Comparison of ENCODE assay signal across 1 cellular context in the genomic region with DNA sequence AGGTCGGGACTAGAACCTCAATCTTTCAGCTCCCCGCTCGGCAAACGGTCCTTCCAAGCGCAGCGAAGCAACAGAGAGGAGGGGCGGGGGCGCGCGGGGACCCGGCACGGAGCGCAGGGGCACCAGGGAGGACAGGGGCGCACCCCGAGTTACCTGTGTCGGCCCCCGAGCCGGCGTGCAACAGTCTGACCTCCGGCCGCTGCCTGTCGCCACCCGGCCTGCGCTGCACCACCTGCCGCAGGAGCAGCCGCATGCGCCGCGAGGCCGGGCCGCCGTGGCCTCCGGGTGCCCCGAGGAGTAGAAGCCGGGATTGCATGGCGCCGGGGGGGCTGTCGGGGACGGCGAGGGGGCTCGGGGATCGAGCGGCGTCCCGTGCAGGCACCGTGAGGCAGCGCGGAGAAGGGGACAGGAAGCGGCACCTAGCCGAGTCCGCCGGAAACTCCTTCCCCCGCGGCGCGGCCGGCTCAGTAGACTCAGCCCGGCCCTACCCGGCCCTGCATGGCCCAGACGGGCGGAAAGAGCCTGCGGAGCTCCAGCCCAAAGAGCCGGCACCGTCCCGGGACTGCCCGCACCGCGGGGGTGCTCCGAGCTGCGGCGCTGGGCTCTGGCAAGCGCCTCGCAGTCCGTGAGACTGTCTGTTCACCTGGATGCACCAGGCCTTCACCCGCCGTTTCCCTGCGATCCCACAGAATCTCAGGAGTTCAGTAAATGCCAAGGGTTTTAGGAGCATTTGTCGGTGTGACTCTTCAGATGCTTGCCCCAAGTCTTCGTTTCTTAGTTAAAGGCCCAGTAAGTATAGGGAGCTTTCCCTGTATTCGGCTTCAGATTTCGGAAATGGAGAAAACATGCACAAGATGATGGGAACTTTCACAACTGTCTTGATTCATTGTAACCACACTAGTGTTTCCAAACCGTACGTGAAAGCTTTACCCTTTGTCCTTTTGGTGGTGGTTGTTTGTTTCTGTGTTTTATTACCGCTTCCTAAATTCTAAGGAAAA.
TF ChIP-seq lines count a peak whose summit lies in the region.

A gene (minus strand): TSS at position 410 of the 998 bp plus-strand sequence. CDS start 94 bp downstream, at position 316.

TF ChIP-seq in HCT116, 20 proteins besides CTCF, POLR2A, EP300 and RAD21 (continued from another document):
- TF ChIP-seq, protein P1, sequence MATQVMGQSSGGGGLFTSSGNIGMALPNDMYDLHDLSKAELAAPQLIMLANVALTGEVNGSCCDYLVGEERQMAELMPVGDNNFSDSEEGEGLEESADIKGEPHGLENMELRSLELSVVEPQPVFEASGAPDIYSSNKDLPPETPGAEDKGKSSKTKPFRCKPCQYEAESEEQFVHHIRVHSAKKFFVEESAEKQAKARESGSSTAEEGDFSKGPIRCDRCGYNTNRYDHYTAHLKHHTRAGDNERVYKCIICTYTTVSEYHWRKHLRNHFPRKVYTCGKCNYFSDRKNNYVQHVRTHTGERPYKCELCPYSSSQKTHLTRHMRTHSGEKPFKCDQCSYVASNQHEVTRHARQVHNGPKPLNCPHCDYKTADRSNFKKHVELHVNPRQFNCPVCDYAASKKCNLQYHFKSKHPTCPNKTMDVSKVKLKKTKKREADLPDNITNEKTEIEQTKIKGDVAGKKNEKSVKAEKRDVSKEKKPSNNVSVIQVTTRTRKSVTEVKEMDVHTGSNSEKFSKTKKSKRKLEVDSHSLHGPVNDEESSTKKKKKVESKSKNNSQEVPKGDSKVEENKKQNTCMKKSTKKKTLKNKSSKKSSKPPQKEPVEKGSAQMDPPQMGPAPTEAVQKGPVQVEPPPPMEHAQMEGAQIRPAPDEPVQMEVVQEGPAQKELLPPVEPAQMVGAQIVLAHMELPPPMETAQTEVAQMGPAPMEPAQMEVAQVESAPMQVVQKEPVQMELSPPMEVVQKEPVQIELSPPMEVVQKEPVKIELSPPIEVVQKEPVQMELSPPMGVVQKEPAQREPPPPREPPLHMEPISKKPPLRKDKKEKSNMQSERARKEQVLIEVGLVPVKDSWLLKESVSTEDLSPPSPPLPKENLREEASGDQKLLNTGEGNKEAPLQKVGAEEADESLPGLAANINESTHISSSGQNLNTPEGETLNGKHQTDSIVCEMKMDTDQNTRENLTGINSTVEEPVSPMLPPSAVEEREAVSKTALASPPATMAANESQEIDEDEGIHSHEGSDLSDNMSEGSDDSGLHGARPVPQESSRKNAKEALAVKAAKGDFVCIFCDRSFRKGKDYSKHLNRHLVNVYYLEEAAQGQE (IDR thresholded peaks at IDR 0.05; ENCODE audit: low read depth) = no peak
- no peak for TF ChIP-seq ELF1 (IDR thresholded peaks at IDR 0.05; ENCODE audit: borderline replicate concordance, low read depth)
- no peak for TF ChIP-seq SP1 (IDR thresholded peaks at IDR 0.05; ENCODE audit: low read depth)
